In the genomic region with DNA sequence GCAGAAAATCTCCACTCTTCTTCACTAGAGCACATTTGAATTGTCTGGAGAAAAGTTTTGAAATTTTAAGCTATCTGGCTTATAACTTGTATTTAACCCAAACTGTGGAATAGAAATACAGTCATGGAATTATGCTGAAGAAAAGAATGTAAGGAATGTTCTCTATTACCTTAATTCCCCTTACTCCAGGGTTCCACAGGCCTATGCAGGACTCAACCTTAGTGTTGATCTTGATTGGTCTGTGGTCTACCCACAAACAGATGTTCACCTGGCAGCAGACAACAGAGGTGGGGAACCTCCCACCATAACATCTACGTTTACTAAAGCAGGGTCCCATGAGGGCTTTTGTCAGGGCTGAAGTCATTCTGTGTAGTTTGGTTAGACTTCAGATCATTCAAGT, we compare ENCODE assay signal across 23 cellular contexts.
A peak's percentile ranks its signal among the peaks of the same experiment; 100 is the strongest.
DNase-seq lines count a peak whose midpoint lies in the region; ATAC-seq and TF ChIP-seq lines count a peak whose summit lies in the region.
"Had no signal": no experiment of that assay in that cellular context is flagged by ENCODE, and none has a peak within 500 bp of the region (broad histone marks: within the 10 kb centered on the region; RNA-seq: fewer than 3 reads in every experiment).

No MANE protein-coding gene starts in this region.

- no peaks in the 10 kb centered on the region for H3K9me3 Mint-ChIP-seq in effector memory CD8-positive, alpha-beta T cell
- H3K9me3 Mint-ChIP-seq: activated naive CD4-positive, alpha-beta T cell treated with anti-CD3 and anti-CD28 coated beads, Interleukin-2, amount 50 U/mL, for 24 hours; activated T-cell treated with anti-CD3 and anti-CD28 coated beads, Interleukin-2, amount 50 U/mL, for 72 hours had no signal

- H2BK120ac ChIP-seq in IMR-90 (ENCODE audit: low read depth, low read length): peak overlapping the region; percentile 66

- H3K4ac ChIP-seq in IMR-90 (ENCODE audit: low read depth, low read length): peak overlapping the region; percentile 54

- H3K27me3 ChIP-seq in IMR-90 (ENCODE audit: control insufficient read depth, insufficient read depth, low read length): no peaks in the 10 kb centered on the region
- H3K27me3 ChIP-seq in tibial artery: no peaks in the 10 kb centered on the region
- H3K27me3 ChIP-seq: BLaER1, stomach, upper lobe of left lung had no signal

- POLR2A ChIA-PET in IMR-90 (lab: Charles Lee; ENCODE audit: unreplicated experiment): no interaction called here

- H3K56ac ChIP-seq in IMR-90 (ENCODE audit: extremely low read depth, insufficient read depth, low read length): no peak overlapping the region

- peaks cover 12 to 19% of the 10 kb centered on the region in 2 donors for H3K27me3 Mint-ChIP-seq in effector memory CD8-positive, alpha-beta T cell

- H3K4me1 Mint-ChIP-seq in effector memory CD8-positive, alpha-beta T cell (ENCODE audit: low read depth in 2 of 2): no peaks in the 10 kb centered on the region
- H3K4me1 Mint-ChIP-seq: activated naive CD4-positive, alpha-beta T cell treated with anti-CD3 and anti-CD28 coated beads, Interleukin-2, amount 50 U/mL, for 24 hours had no signal

- no peaks in the 10 kb centered on the region for H3K36me3 ChIP-seq in IMR-90 (ENCODE audit: control insufficient read depth, insufficient read depth, low read length)
- H3K36me3 ChIP-seq in tibial artery: no peaks in the 10 kb centered on the region
- H3K36me3 ChIP-seq: BLaER1, stomach, upper lobe of left lung had no signal

- peak overlapping the region in 1 of 2 experiments; percentile 75; a peak in 3 of 4 replicates for H4K8ac ChIP-seq in IMR-90 (ENCODE audit: low read depth in 2 of 2, low read length in 2 of 2)

- no peak overlapping the region for H2AK9ac ChIP-seq in IMR-90 (replicated peaks; ENCODE audit: low read depth, low read length, poor library complexity)

- H2BK15ac ChIP-seq in IMR-90 (ENCODE audit: low read depth, low read length): no peak overlapping the region

- no CpG with 5 or more reads among the region's 1 CpG for WGBS in IMR-90 (ENCODE audit: extremely low coverage in 2 of 2, insufficient read length in 1 of 2), 2 experiments

- peak overlapping the region; percentile 69; the same call in 1 of the 2 replicates for H3K23ac ChIP-seq in IMR-90 (ENCODE audit: low read depth, low read length)

- H3K79me1 ChIP-seq in IMR-90 (ENCODE audit: low read depth in 1 of 2, low read length in 2 of 2): no peaks in the 10 kb centered on the region

- H3K9me1 ChIP-seq in IMR-90 (ENCODE audit: insufficient read depth, low read length): peaks cover 2% of the 10 kb centered on the region; the same call in 1 of the 2 replicates

- ATAC-seq in IMR-90 (ENCODE audit: low read depth): peak; percentile 51
- ATAC-seq in effector memory CD8-positive, alpha-beta T cell (replicated peaks): no peak
- ATAC-seq: activated CD4-positive, CD25-positive, alpha-beta regulatory T cell treated with anti-CD3 and anti-CD28 coated beads, Interleukin-2, amount 50 U/mL, for 24 hours; activated T-cell treated with anti-CD3 and anti-CD28 coated beads, Interleukin-2, amount 50 U/mL, for 72 hours; left lobe of liver had no signal

- peak overlapping the region; percentile 20; the same call in 1 of the 2 replicates for H3K27ac ChIP-seq in IMR-90 (ENCODE audit: insufficient read depth, low read length)
- H3K27ac ChIP-seq in tibial artery: no peak overlapping the region
- H3K27ac ChIP-seq: BLaER1, upper lobe of left lung had no signal

- H2AK5ac ChIP-seq in IMR-90 (ENCODE audit: low read depth, low read length): no peak overlapping the region

- no peak overlapping the region for H2AFZ ChIP-seq in IMR-90 (replicated peaks; ENCODE audit: low read length, poor library complexity)

- DNase-seq in A172 (ENCODE audit: low spot score) (peak; percentile 10), IMR-90 (peak; percentile 38), astrocyte of the spinal cord (ENCODE audit: low read depth, low spot score) (peak; percentile 44), hepatic stellate cell (ENCODE audit: low spot score) (peak; percentile 3), tibial artery (no peak), putamen (ENCODE audit: low spot score) (no peak), pons (ENCODE audit: low spot score) (no peak)
- DNase-seq in effector memory CD8-positive, alpha-beta T cell: no peak
- DNase-seq: 8988T; activated T-cell treated with anti-CD3 and anti-CD28 coated beads, Interleukin-2, amount 50 U/mL, for 72 hours; Calu3; midbrain; NCI-H1417 treated with DMSO at 0.1 percent for 48 hours; NCI-H510A treated with DMSO at 0.1 percent for 48 hours; stimulated activated CD4-positive, alpha-beta T cell treated with anti-CD3 and anti-CD28 coated beads, Interleukin-4, amount 100 ng/mL, for 24 hours; stomach; upper lobe of left lung had no signal

- in situ Hi-C loops in IMR-90 (cut with MboI; ENCODE audit: low sequenced_read_pairs) (loop anchor here (25.0 kb wide), 1 partner anchor 365 kb away; no protein-coding TSS in a partner anchor), astrocyte of the spinal cord (cut with HindIII; ENCODE audit: low sequenced_read_pairs) (no loop called here)

- TF ChIP-seq RAD21 in IMR-90 (IDR thresholded peaks at IDR 0.05; ENCODE audit: low read length): no peak

- TF ChIP-seq CTCF in IMR-90 (conservative IDR thresholded peaks at IDR 0.05; ENCODE audit: low read depth, low read length) (no peak), astrocyte of the spinal cord (IDR thresholded peaks at IDR 0.05; ENCODE audit: low read depth, low read length) (no peak), tibial artery (IDR thresholded peaks at IDR 0.05) (no peak)

- H2BK20ac ChIP-seq in IMR-90 (ENCODE audit: low read depth, low read length): peak overlapping the region; percentile 69; the same call in 1 of the 2 replicates

- H3K4me2 ChIP-seq in IMR-90 (ENCODE audit: low read depth, low read length): no peak overlapping the region
- H3K4me2 ChIP-seq: BLaER1, smooth muscle cell had no signal

- H4K5ac ChIP-seq in IMR-90 (ENCODE audit: low read depth, low read length): peak overlapping the region; percentile 69; the same call in 1 of the 2 replicates

- H3K4me1 ChIP-seq in IMR-90 (ENCODE audit: control insufficient read depth, insufficient read depth, low read length): peaks cover 11% of the 10 kb centered on the region
- H3K4me1 ChIP-seq in tibial artery: no peaks in the 10 kb centered on the region
- H3K4me1 ChIP-seq: BLaER1, upper lobe of left lung had no signal

- CTCF ChIA-PET in IMR-90 (lab: Yijun Ruan, JAX): interaction anchor here (0.8 kb wide), 1 partner anchor 132 kb away, joined by 3 read pairs; no protein-coding TSS in a partner anchor

- TF ChIP-seq POLR2A in IMR-90 (IDR thresholded peaks at IDR 0.05; ENCODE audit: low read depth, low read length): no peak

- H3K27ac Mint-ChIP-seq in effector memory CD8-positive, alpha-beta T cell: no peak overlapping the region
- H3K27ac Mint-ChIP-seq: activated naive CD4-positive, alpha-beta T cell treated with anti-CD3 and anti-CD28 coated beads, Interleukin-2, amount 50 U/mL, for 24 hours; activated T-cell treated with anti-CD3 and anti-CD28 coated beads, Interleukin-2, amount 50 U/mL, for 72 hours; nephron had no signal

- peaks cover 3% of the 10 kb centered on the region for H3K36me3 Mint-ChIP-seq in effector memory CD8-positive, alpha-beta T cell (ENCODE audit: insufficient read depth)
- H3K36me3 Mint-ChIP-seq: activated naive CD4-positive, alpha-beta T cell treated with anti-CD3 and anti-CD28 coated beads, Interleukin-2, amount 50 U/mL, for 24 hours had no signal

- H4K20me1 ChIP-seq in IMR-90 (ENCODE audit: insufficient read depth, low read length): no peaks in the 10 kb centered on the region
- H4K20me1 ChIP-seq: BLaER1 had no signal

- H3K9ac ChIP-seq in IMR-90 (ENCODE audit: low read depth, low read length): no peak overlapping the region
- H3K9ac ChIP-seq: BLaER1 had no signal

- dilution Hi-C loops in IMR-90 (cut with HindIII; ENCODE audit: low sequenced_read_pairs, unreplicated experiment): no loop called here

- no peak overlapping the region for H3K14ac ChIP-seq in IMR-90 (replicated peaks; ENCODE audit: low read depth, low read length)

- no peak overlapping the region for H3K4me3 Mint-ChIP-seq in effector memory CD8-positive, alpha-beta T cell
- H3K4me3 Mint-ChIP-seq: activated naive CD4-positive, alpha-beta T cell treated with anti-CD3 and anti-CD28 coated beads, Interleukin-2, amount 50 U/mL, for 24 hours; activated T-cell treated with anti-CD3 and anti-CD28 coated beads, Interleukin-2, amount 50 U/mL, for 72 hours; nephron had no signal

- peak overlapping the region; percentile 37; the same call in 1 of the 2 replicates for H4K91ac ChIP-seq in IMR-90 (ENCODE audit: insufficient read depth, low read depth, low read length)

- intact Hi-C loops in IMR-90 (cut with micrococcal nuclease): no loop called here
- intact Hi-C loops in tibial artery (cut with DNase I; ENCODE audit: low total_unique reads): no loop called here

- BruUV-seq in IMR-90 (replicated peaks; lab: Mats Ljungman, UMichigan): no TSS peak

- peak overlapping the region; percentile 47 for H2BK5ac ChIP-seq in IMR-90 (ENCODE audit: low read depth, low read length, poor library complexity, severe bottlenecking)

- peak overlapping the region; percentile 86; the same call in 1 of the 2 replicates for H3K18ac ChIP-seq in IMR-90 (ENCODE audit: low read depth, low read length)

- H3K9me3 ChIP-seq in IMR-90 (ENCODE audit: control insufficient read depth, insufficient read depth, low read length): no peaks in the 10 kb centered on the region
- no peaks in the 10 kb centered on the region for H3K9me3 ChIP-seq in tibial artery
- H3K9me3 ChIP-seq: BLaER1, stomach, upper lobe of left lung had no signal

- H3K4me3 ChIP-seq in IMR-90 (ENCODE audit: insufficient read depth, low read depth, low read length) (no peak overlapping the region), astrocyte of the spinal cord (ENCODE audit: low read depth, low read length) (no peak overlapping the region), tibial artery (no peak overlapping the region)
- H3K4me3 ChIP-seq: BLaER1, smooth muscle cell, stomach, upper lobe of left lung had no signal

TF ChIP-seq in IMR-90, 13 proteins besides CTCF, POLR2A, EP300 and RAD21:
- TF ChIP-seq, protein P1, sequence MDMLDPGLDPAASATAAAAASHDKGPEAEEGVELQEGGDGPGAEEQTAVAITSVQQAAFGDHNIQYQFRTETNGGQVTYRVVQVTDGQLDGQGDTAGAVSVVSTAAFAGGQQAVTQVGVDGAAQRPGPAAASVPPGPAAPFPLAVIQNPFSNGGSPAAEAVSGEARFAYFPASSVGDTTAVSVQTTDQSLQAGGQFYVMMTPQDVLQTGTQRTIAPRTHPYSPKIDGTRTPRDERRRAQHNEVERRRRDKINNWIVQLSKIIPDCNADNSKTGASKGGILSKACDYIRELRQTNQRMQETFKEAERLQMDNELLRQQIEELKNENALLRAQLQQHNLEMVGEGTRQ (IDR thresholded peaks at IDR 0.05; ENCODE audit: low read depth, low read length): no peak
- TF ChIP-seq SMC3 (IDR thresholded peaks at IDR 0.05; ENCODE audit: low read depth, low read length) (no peak), FOS (IDR thresholded peaks at IDR 0.05; ENCODE audit: low read depth, low read length) (no peak)
TF ChIP-seq in IMR-90: peak in this region for 0.

Comparison
In these comparisons a context has a peak if more than half of its experiments do, and no peak if none do; other contexts are left out.
1. DNase-seq: peak in A172 (single experiment), IMR-90 (single experiment), astrocyte of the spinal cord (single experiment) and hepatic stellate cell (single experiment); none in tibial artery (0 of 2), effector memory CD8-positive, alpha-beta T cell (0 of 3), putamen (single experiment) and pons (single experiment).